ENCODE assay signal across 8 cellular contexts in genomic region chr4:39365360-39365759, GRCh38. TPM values are rescaled to one million over a fixed set of nuclear protein-coding genes. Genes with fewer than 3 reads are reported as not detected.
DNase-seq lines count a peak whose midpoint lies in the region; ATAC-seq and TF ChIP-seq lines count a peak whose summit lies in the region.

No MANE protein-coding gene starts in this region.

- H3K9me3 ChIP-seq in BLaER1 treated with 17β-estradiol and CSF1 and Interleukin-3, amounts not matched to agents 10 nM and 100 nM (replicated peaks in 1 of 11), result peaks cover 0 to 20% (median 10%) of the 10 kb centered on the region in 11 experiments; a peak in 17 of 22 replicates

- intact Hi-C loops in natural killer cell (cut with micrococcal nuclease), result loop anchor here (5.0 kb wide), 2 partner anchors 92 to 183 kb away; partner anchors contain the start of genes LIAS, RPL9 and WDR19

- H3K4me3 ChIP-seq in BLaER1 treated with 17β-estradiol and CSF1 and Interleukin-3, amounts not matched to agents 10 nM and 100 nM, result peak overlapping the region; percentile 86 to 99 (median 95)
- peak overlapping the region; percentile 97 for H3K4me3 ChIP-seq in choroid plexus epithelial cell (ENCODE audit: low read depth, low read length)

- peak overlapping the region; percentile 82 to 94 (median 90) for H3K9ac ChIP-seq in BLaER1 treated with 17β-estradiol and CSF1 and Interleukin-3, amounts not matched to agents 10 nM and 100 nM

- TF ChIP-seq CTCF in choroid plexus epithelial cell (conservative IDR thresholded peaks at IDR 0.05; ENCODE audit: low read depth, low read length) (no peak), natural killer cell (IDR thresholded peaks at IDR 0.05) (no peak)

- H3K27me3 Mint-ChIP-seq in IgD-negative memory B cell, result no peaks in the 10 kb centered on the region
- no peaks in the 10 kb centered on the region for H3K27me3 Mint-ChIP-seq in natural killer cell (ENCODE audit: low read depth in 2 of 2)

- DNase-seq in choroid plexus epithelial cell (ENCODE audit: low read depth), result no peak
- no peak for DNase-seq in natural killer cell
- no peak for DNase-seq in SKM-1 treated with dmso at 0.1 percent for 144 hours (lab: John Stamatoyannopoulos, UW; ENCODE audit: unreplicated experiment)
- no peak for DNase-seq in GM03348 (ENCODE audit: low spot score)
- no peak for DNase-seq in hepatic stellate cell (ENCODE audit: low spot score)

- peaks cover 10 to 29% (median 25%) of the 10 kb centered on the region in 10 experiments for H3K4me1 ChIP-seq in BLaER1 treated with 17β-estradiol and CSF1 and Interleukin-3, amounts not matched to agents 10 nM and 100 nM

- H3K27me3 ChIP-seq in BLaER1 treated with 17β-estradiol and CSF1 and Interleukin-3, amounts not matched to agents 10 nM and 100 nM, result no peaks in the 10 kb centered on the region

- H3K9me3 Mint-ChIP-seq in IgD-negative memory B cell, result peaks cover 2 to 4% (median 2%) of the 10 kb centered on the region in 3 donors
- H3K9me3 Mint-ChIP-seq in natural killer cell, result no peaks in the 10 kb centered on the region

- H3K4me3 Mint-ChIP-seq in IgD-negative memory B cell (peak overlapping the region; percentile 89 to 97 (median 96)), natural killer cell (peak overlapping the region; percentile 93)

- H4K20me1 ChIP-seq in BLaER1 treated with 17β-estradiol and CSF1 and Interleukin-3, amounts not matched to agents 10 nM and 100 nM, result peaks cover 0 to 41% (median 21%) of the 10 kb centered on the region in 11 experiments; a peak in 14 of 22 replicates

- peak overlapping the region; percentile 76 to 97 (median 94) for H3K27ac Mint-ChIP-seq in IgD-negative memory B cell
- peak overlapping the region; percentile 89 to 97 for H3K27ac Mint-ChIP-seq in natural killer cell

- peak overlapping the region; percentile 78 to 97 (median 88) for H3K4me2 ChIP-seq in BLaER1 treated with 17β-estradiol and CSF1 and Interleukin-3, amounts not matched to agents 10 nM and 100 nM

- H3K36me3 ChIP-seq in BLaER1 treated with 17β-estradiol and CSF1 and Interleukin-3, amounts not matched to agents 10 nM and 100 nM, result peaks cover 0 to 35% (median 25%) of the 10 kb centered on the region in 11 experiments; a peak in 18 of 22 replicates

- ATAC-seq in natural killer cell (no peak), GM19463 (IDR thresholded peaks at IDR 0.05; ENCODE audit: unreplicated experiment) (no peak)

- H3K27ac ChIP-seq in BLaER1 treated with 17β-estradiol and CSF1 and Interleukin-3, amounts not matched to agents 10 nM and 100 nM, result peak overlapping the region in 10 of 11 experiments; percentile 81 to 92 (median 89); a peak in 20 of 22 replicates

- H3K4me1 Mint-ChIP-seq in IgD-negative memory B cell (peaks cover 30 to 39% (median 37%) of the 10 kb centered on the region in 3 donors), natural killer cell (peaks cover 27 to 38% of the 10 kb centered on the region in 2 donors)

- H3K36me3 Mint-ChIP-seq in IgD-negative memory B cell, result no peaks in the 10 kb centered on the region
- no peaks in the 10 kb centered on the region for H3K36me3 Mint-ChIP-seq in natural killer cell

RNA-seq across cellular contexts. Expression of gene RFC1, which starts 0.8 kb away (rescaled TPM):
- polyA plus RNA-seq in IgD-negative memory B cell, result 39.7 TPM
- 100 to 1,000 TPM in 1 of 3 donors, 10 to 100 TPM in 2; 74.6 to 103 (median 84.7) TPM for total RNA-seq in natural killer cell

RNA-seq across cellular contexts. Expression of gene KLB, which starts 41.4 kb away (rescaled TPM):
- 0.09 TPM for polyA plus RNA-seq in IgD-negative memory B cell
- total RNA-seq in natural killer cell, result under 1 TPM; 0.07 to 0.16 (median 0.10) TPM
